In genomic region chr11:126332221-126332711, GRCh38 we compare ENCODE assay signal across 9 cellular contexts. TPM values are rescaled to one million over a fixed set of nuclear protein-coding genes. Genes with fewer than 3 reads are reported as not detected.
DNase-seq lines count a peak whose midpoint lies in the region; ATAC-seq and TF ChIP-seq lines count a peak whose summit lies in the region.
"Had no signal": no experiment of that assay in that cellular context is flagged by ENCODE, and none has a peak within 500 bp of the region (broad histone marks: within the 10 kb centered on the region; RNA-seq: fewer than 3 reads in every experiment).

No MANE protein-coding gene starts in this region.

- peak; percentile 93 for DNase-seq in EH (ENCODE audit: low read depth)
- DNase-seq in RWPE1 (ENCODE audit: low spot score): peak; percentile 86
- peak; percentile 86 for DNase-seq in fibroblast of the aortic adventitia (ENCODE audit: low read depth)
- DNase-seq in renal cortical epithelial cell (ENCODE audit: low read depth): peak; percentile 76
- no peak for DNase-seq in GM10248 (ENCODE audit: extremely low spot score)
- DNase-seq in WERI-Rb-1: no peak
- DNase-seq: mesendoderm had no signal

- peaks cover 3% of the 10 kb centered on the region; the same call in 1 of the 2 replicates for H3K36me3 ChIP-seq in WERI-Rb-1

- H3K9me3 ChIP-seq in WERI-Rb-1 (ENCODE audit: severe bottlenecking): no peaks in the 10 kb centered on the region

- H3K4me3 ChIP-seq in fibroblast of the aortic adventitia (ENCODE audit: low read depth, low read length): no peak overlapping the region
- H3K4me3 ChIP-seq in WERI-Rb-1 (ENCODE audit: low read depth, low read length): no peak overlapping the region

- no peak for TF ChIP-seq CTCF in RWPE1 (conservative IDR thresholded peaks at IDR 0.05; ENCODE audit: low read depth)
- no peak for TF ChIP-seq CTCF in fibroblast of the aortic adventitia (IDR thresholded peaks at IDR 0.05; ENCODE audit: insufficient read depth, low read length)
- TF ChIP-seq CTCF in GM10248 (IDR thresholded peaks at IDR 0.05; ENCODE audit: control extremely low read depth, extremely low read depth, low read depth, missing control alignments): no peak
- no peak for TF ChIP-seq CTCF in WERI-Rb-1 (IDR thresholded peaks at IDR 0.05; ENCODE audit: low read depth, low read length)

- no peak for ATAC-seq in GM21723 (IDR thresholded peaks at IDR 0.05; ENCODE audit: unreplicated experiment)
- no peak for ATAC-seq in GM18870 (IDR thresholded peaks at IDR 0.05; ENCODE audit: unreplicated experiment)

- H3K27ac ChIP-seq in RWPE1 (peak overlapping the region; percentile 81), WERI-Rb-1 (no peak overlapping the region)

- no peaks in the 10 kb centered on the region for H3K27me3 ChIP-seq in WERI-Rb-1 (ENCODE audit: insufficient read depth, low read depth, severe bottlenecking)

- POLR2A ChIA-PET in RWPE1 (lab: Yijun Ruan, JAX; ENCODE audit: low non-redundant PET) (no interaction called here), GM10248 (lab: Yijun Ruan, JAX) (no interaction called here)

- CTCF ChIA-PET in RWPE1 (lab: Yijun Ruan, JAX) (interaction anchor here (1.5 kb wide), 1 partner anchor 148 kb away, joined by 4 read pairs; no protein-coding TSS in a partner anchor), GM10248 (lab: Yijun Ruan, JAX) (interaction anchor here (2.0 kb wide), 1 partner anchor 21 kb away, joined by 4 read pairs; no protein-coding TSS in a partner anchor)

RNA-seq across cellular contexts. Expression of gene ST3GAL4, which starts 23.2 kb away (rescaled TPM):
- 9.6 and 25.4 TPM in 2 replicates for total RNA-seq in fibroblast of the aortic adventitia (ENCODE audit: low replicate concordance)
- 13.9 and 17.8 TPM in 2 replicates for total RNA-seq in renal cortical epithelial cell

RNA-seq across cellular contexts. Expression of gene DCPS, which starts 28.4 kb away (rescaled TPM):
- total RNA-seq in fibroblast of the aortic adventitia (ENCODE audit: low replicate concordance) (4.3 and 11.4 TPM in 2 replicates), renal cortical epithelial cell (9.2 and 9.4 TPM in 2 replicates)

RNA-seq across cellular contexts. Expression of gene TIRAP, which starts 49.4 kb away (rescaled TPM):
- total RNA-seq in fibroblast of the aortic adventitia (ENCODE audit: low replicate concordance) (2.9 and 5.8 TPM in 2 replicates), renal cortical epithelial cell (1.4 and 5.1 TPM in 2 replicates)

Comparison
In these comparisons a context has a peak if more than half of its experiments do, and no peak if none do; other contexts are left out.
1. DNase-seq: peak in EH (single experiment), RWPE1 (single experiment), fibroblast of the aortic adventitia (single experiment) and renal cortical epithelial cell (single experiment); none in GM10248 (single experiment) and WERI-Rb-1 (single experiment).